8 cellular contexts compared by ENCODE assay signal in the genomic region with DNA sequence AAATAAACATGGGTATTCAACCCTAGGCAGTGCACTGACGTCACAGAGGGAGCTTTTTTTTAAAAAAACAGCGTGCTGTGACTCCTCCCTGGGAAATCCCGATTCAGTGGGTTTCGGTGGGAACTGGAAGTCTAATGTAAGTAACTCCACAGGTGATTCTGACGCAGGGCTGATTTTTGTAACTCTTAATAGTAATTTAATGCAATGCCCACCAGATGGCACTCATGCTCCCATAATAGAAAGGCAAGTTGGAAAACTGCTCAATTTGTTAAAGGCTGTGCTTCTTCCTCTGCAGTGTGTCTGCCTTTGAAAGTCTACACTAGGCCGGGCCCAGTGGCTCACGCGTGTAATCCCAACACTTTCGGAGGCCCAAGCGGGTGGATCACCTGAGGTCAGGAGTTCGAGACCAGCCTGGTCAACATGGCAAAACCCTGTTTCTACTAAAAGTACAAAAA. TPM values are rescaled to one million over a fixed set of nuclear protein-coding genes. Genes with fewer than 3 reads are reported as not detected.
DNase-seq lines count a peak whose midpoint lies in the region; ATAC-seq and TF ChIP-seq lines count a peak whose summit lies in the region.

No MANE protein-coding gene starts in this region.

- ATAC-seq in GM21423 (IDR thresholded peaks at IDR 0.05; ENCODE audit: unreplicated experiment) (peak; percentile 70), upper lobe of right lung (peak; percentile 94)

- TF ChIP-seq POLR2A in Peyer's patch (IDR thresholded peaks at IDR 0.05), result no peak

- TF ChIP-seq EP300 in Ishikawa (IDR thresholded peaks at IDR 0.05; ENCODE audit: borderline replicate concordance), result no peak

- H3K4me1 ChIP-seq in Peyer's patch, result no peaks in the 10 kb centered on the region
- peaks cover 5% of the 10 kb centered on the region for H3K4me1 ChIP-seq in upper lobe of right lung

- H3K27ac ChIP-seq in Peyer's patch (no peak overlapping the region), upper lobe of right lung (no peak overlapping the region)

- TF ChIP-seq CTCF in Peyer's patch (IDR thresholded peaks at IDR 0.05), result peak; percentile 17 to 71 (median 66)
- TF ChIP-seq CTCF in upper lobe of right lung (IDR thresholded peaks at IDR 0.05), result peak; percentile 54

- intact Hi-C loops in upper lobe of right lung (cut with DNase I), result no loop called here

- H3K9me3 ChIP-seq in Peyer's patch, result peaks cover 0 to under 1% (median 0%) of the 10 kb centered on the region in 4 donors
- H3K9me3 ChIP-seq in upper lobe of right lung, result no peaks in the 10 kb centered on the region

- H3K27me3 ChIP-seq in Peyer's patch, result no peaks in the 10 kb centered on the region
- no peaks in the 10 kb centered on the region for H3K27me3 ChIP-seq in upper lobe of right lung

- peak; percentile 66 for TF ChIP-seq RAD21 in Ishikawa (IDR thresholded peaks at IDR 0.05; ENCODE audit: low read depth)

- DNase-seq in DMS153 treated with DMSO at 0.1 percent for 48 hours (lab: John Stamatoyannopoulos, UW; ENCODE audit: unreplicated experiment), result peak; percentile 5
- DNase-seq in Peyer's patch, result peak in 2 of 3 donors; percentile 34 to 68
- peak; percentile 15 to 16 for DNase-seq in activated T-helper 1 cell treated with anti-CD3 and anti-CD28 coated beads, Interleukin-2, amount 50 U/mL, for 16 hours (ENCODE audit: low read depth in 1 of 2, low spot score in 1 of 2)
- peak; percentile 77 for DNase-seq in fibroblast of the conjunctiva (ENCODE audit: low read depth)
- peak in 31 of 56 donors; percentile 4 to 61 (median 25) for DNase-seq in nucleus accumbens (lab: John Stamatoyannopoulos, UW)
- no peak for DNase-seq in upper lobe of right lung

- H3K4me3 ChIP-seq in Peyer's patch (no peak overlapping the region), upper lobe of right lung (peak overlapping the region; percentile 6)

- no peaks in the 10 kb centered on the region for H3K36me3 ChIP-seq in Peyer's patch
- no peaks in the 10 kb centered on the region for H3K36me3 ChIP-seq in upper lobe of right lung

TF ChIP-seq in Ishikawa, 13 proteins besides CTCF, POLR2A, EP300 and RAD21:
- TF ChIP-seq EGR1 (IDR thresholded peaks at IDR 0.05) (no peak), CREB1 (IDR thresholded peaks at IDR 0.05; ENCODE audit: low read depth) (no peak), TCF12 (IDR thresholded peaks at IDR 0.05; ENCODE audit: low read depth) (no peak), CEBPB (IDR thresholded peaks at IDR 0.05) (no peak), NFIC (IDR thresholded peaks at IDR 0.05) (no peak), ZBTB7A (IDR thresholded peaks at IDR 0.05; ENCODE audit: low read depth) (no peak), TAF1 (IDR thresholded peaks at IDR 0.05; ENCODE audit: low read depth) (no peak), YY1 (IDR thresholded peaks at IDR 0.05; ENCODE audit: low read depth) (no peak), REST (IDR thresholded peaks at IDR 0.05; ENCODE audit: low read depth) (no peak), FOXM1 (IDR thresholded peaks at IDR 0.05; ENCODE audit: borderline replicate concordance, low read depth) (no peak), TEAD4 (IDR thresholded peaks at IDR 0.05) (no peak), USF1 (IDR thresholded peaks at IDR 0.05) (no peak)
- TF ChIP-seq, protein P1, sequence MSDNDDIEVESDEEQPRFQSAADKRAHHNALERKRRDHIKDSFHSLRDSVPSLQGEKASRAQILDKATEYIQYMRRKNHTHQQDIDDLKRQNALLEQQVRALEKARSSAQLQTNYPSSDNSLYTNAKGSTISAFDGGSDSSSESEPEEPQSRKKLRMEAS (IDR thresholded peaks at IDR 0.05), result no peak

RNA-seq across cellular contexts. Expression of gene RSU1, which starts 10.9 kb away (rescaled TPM):
- 10 to 100 TPM; 14.5 to 31.4 (median 23.5) TPM for total RNA-seq in Peyer's patch
- 77.8 TPM for total RNA-seq in upper lobe of right lung
